In the genomic region with DNA sequence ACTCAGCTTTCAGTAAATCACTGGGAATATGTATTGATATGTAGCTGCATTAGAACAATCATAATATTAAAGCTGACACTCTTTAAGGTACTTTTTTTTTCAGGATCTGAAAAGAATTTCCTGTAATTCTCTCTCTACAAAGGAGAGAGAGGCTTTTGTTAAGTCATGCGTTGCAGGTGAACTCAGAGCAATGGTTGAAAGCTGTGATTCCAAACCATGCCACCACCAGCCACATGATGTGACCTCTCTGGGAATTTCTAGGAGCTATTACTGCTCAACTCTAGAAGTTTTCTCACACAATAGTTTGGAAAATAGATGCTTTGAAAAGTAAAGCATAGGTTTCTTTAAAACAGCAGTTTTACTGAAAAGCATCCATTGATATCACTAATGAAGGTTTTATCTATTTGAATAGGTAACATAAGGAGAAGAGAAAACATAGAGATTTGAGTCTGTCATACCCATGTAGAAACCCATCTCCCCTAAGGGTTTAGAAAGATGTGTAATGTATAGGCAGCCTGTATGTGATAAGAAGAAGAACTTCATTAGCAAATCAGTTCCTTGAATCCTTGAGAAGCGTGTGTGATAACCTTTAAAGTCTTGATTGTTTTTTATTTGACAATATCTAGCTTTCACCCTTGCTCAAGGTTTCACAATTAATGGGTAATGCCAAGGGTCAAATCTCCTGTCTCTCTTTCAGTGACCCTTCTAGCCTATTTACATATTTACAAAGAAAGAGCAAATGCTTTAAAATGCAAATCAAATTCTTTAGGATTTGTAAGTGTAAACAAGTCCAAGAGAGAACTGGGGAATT, we compare ENCODE assay signal across 22 cellular contexts.
"Had no signal": no experiment of that assay in that cellular context is flagged by ENCODE, and none has a peak within 500 bp of the region (broad histone marks: within the 10 kb centered on the region; RNA-seq: fewer than 3 reads in every experiment).

No MANE protein-coding gene starts in this region.

- H3K4me1 Mint-ChIP-seq: activated CD4-positive, alpha-beta memory T cell treated with anti-CD3 and anti-CD28 coated beads, Interleukin-2, amount 10 ng/mL, durations not matched to agents 7 days and 5 days; activated CD4-positive, alpha-beta T cell treated with anti-CD3 and anti-CD28 coated beads for 36 hours; stimulated activated naive B cell treated with anti-CD40 and anti-IgM and Interleukin-4, amounts not matched to agents 10 μg/mL and 1 μg/mL and 100 μg/mL, for 72 hours had no signal

- H3K27me3 ChIP-seq: body of pancreas, esophagus squamous epithelium, neutrophil, right atrium auricular region, transverse colon, vagina had no signal

- H3K4me3 Mint-ChIP-seq: activated CD4-positive, alpha-beta memory T cell treated with anti-CD3 and anti-CD28 coated beads, Interleukin-2, amount 10 ng/mL, durations not matched to agents 7 days and 5 days; activated CD4-positive, alpha-beta T cell treated with anti-CD3 and anti-CD28 coated beads for 36 hours; activated T-cell treated with anti-CD3 and anti-CD28 coated beads, Interleukin-2, amount 50 U/mL, for 24 hours; naive thymus-derived CD4-positive, alpha-beta T cell; stimulated activated naive B cell treated with anti-CD40 and anti-IgM and Interleukin-4, amounts not matched to agents 10 μg/mL and 1 μg/mL and 100 μg/mL, for 72 hours had no signal

- H3K27ac ChIP-seq: body of pancreas, esophagus squamous epithelium, left ventricle myocardium inferior, neutrophil, right atrium auricular region, transverse colon, vagina, WERI-Rb-1 had no signal

- H3K27ac Mint-ChIP-seq: activated CD4-positive, alpha-beta memory T cell treated with anti-CD3 and anti-CD28 coated beads, Interleukin-2, amount 10 ng/mL, durations not matched to agents 7 days and 5 days; activated CD4-positive, alpha-beta T cell treated with anti-CD3 and anti-CD28 coated beads for 36 hours; activated T-cell treated with anti-CD3 and anti-CD28 coated beads, Interleukin-2, amount 50 U/mL, for 24 hours; naive thymus-derived CD4-positive, alpha-beta T cell; stimulated activated naive B cell treated with anti-CD40 and anti-IgM and Interleukin-4, amounts not matched to agents 10 μg/mL and 1 μg/mL and 100 μg/mL, for 72 hours had no signal

- H3K27me3 Mint-ChIP-seq: activated CD4-positive, alpha-beta memory T cell treated with anti-CD3 and anti-CD28 coated beads, Interleukin-2, amount 10 ng/mL, durations not matched to agents 7 days and 5 days; activated CD4-positive, alpha-beta T cell treated with anti-CD3 and anti-CD28 coated beads for 36 hours; activated T-cell treated with anti-CD3 and anti-CD28 coated beads, Interleukin-2, amount 50 U/mL, for 24 hours; stimulated activated naive B cell treated with anti-CD40 and anti-IgM and Interleukin-4, amounts not matched to agents 10 μg/mL and 1 μg/mL and 100 μg/mL, for 72 hours had no signal

- H3K4me3 ChIP-seq: body of pancreas, esophagus squamous epithelium, left ventricle myocardium inferior, mucosa of descending colon, right atrium auricular region, transverse colon, vagina had no signal

- H3K36me3 ChIP-seq: esophagus squamous epithelium, left ventricle myocardium inferior, neutrophil, right atrium auricular region, transverse colon, vagina, WERI-Rb-1 had no signal

- DNase-seq: activated CD4-positive, alpha-beta memory T cell treated with anti-CD3 and anti-CD28 coated beads, Interleukin-2, amount 10 ng/mL, durations not matched to agents 7 days and 5 days; activated CD4-positive, alpha-beta T cell treated with anti-CD3 and anti-CD28 coated beads for 36 hours; activated effector memory CD4-positive, alpha-beta T cell treated with Interleukin-2 at 50 U/mL for 16 hours; activated naive CD4-positive, alpha-beta T cell treated with anti-CD3 and anti-CD28 coated beads, Interleukin-2, amount 50 U/mL, for 16 hours; activated T-cell treated with anti-CD3 and anti-CD28 coated beads, Interleukin-2, amount 50 U/mL, for 24 hours; body of pancreas; caudate nucleus; esophagus squamous epithelium; hippocampal formation; left ventricle myocardium inferior; mucosa of descending colon; naive thymus-derived CD4-positive, alpha-beta T cell; posterior cingulate gyrus; stimulated activated CD4-positive, alpha-beta T cell treated with anti-CD3 and anti-CD28 coated beads, Interleukin-15, amount 100 ng/mL, for 24 hours; stimulated activated CD4-positive, alpha-beta T cell treated with anti-CD3 and anti-CD28 coated beads, Interleukin-4, amount 100 ng/mL, for 1 hour; stimulated activated naive B cell treated with anti-CD40 and anti-IgM and Interleukin-4, amounts not matched to agents 10 μg/mL and 1 μg/mL and 100 μg/mL, for 72 hours; substantia nigra; transverse colon; WERI-Rb-1 had no signal

- ATAC-seq: activated CD4-positive, alpha-beta T cell treated with anti-CD3 and anti-CD28 coated beads for 36 hours; body of pancreas; mucosa of descending colon; naive thymus-derived CD4-positive, alpha-beta T cell; stimulated activated naive B cell treated with anti-CD40 and anti-IgM and Interleukin-4, amounts not matched to agents 10 μg/mL and 1 μg/mL and 100 μg/mL, for 72 hours had no signal

- H3K4me1 ChIP-seq: body of pancreas, esophagus squamous epithelium, left ventricle myocardium inferior, right atrium auricular region, transverse colon, vagina had no signal
